Comparison of ENCODE assay signal across 9 cellular contexts in the genomic region with DNA sequence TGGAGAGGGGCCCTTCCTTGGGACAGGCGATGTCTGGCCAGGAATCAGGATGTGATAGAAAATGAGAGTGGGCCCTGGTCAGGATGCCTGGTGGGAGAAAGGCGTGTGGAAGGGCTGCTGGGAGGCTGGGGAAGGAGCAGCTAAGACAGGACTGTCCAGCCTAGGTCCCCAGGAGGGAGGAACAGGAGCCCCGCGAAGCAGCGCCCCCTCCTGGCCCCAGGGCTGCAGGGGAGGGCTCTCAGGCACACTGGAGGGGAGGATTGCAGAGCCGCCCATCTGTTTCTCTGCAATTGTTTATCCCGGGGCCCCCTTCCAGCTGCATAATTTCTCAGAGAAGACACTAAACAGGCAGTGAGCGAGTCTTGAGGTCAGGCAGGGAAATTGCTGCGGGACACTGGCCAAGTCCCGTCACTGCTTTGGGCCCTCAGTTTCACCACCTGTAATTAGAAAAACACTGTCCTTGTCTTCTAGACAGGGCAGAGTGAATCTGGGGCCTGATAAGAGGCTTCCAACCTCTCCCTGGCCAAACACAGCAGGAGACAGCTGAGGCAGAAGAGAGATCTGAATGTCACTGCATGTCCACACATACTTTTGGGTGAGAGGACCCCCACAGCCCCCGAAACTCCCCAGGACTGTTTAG.
A peak's percentile ranks its signal among the peaks of the same experiment; 100 is the strongest.
DNase-seq lines count a peak whose midpoint lies in the region.
"Had no signal": no experiment of that assay in that cellular context is flagged by ENCODE, and none has a peak within 500 bp of the region (broad histone marks: within the 10 kb centered on the region; RNA-seq: fewer than 3 reads in every experiment).

No MANE protein-coding gene starts in this region.

- DNase-seq in activated CD4-positive, alpha-beta T cell treated with anti-CD3 and anti-CD28 coated beads for 48 hours: peak; percentile 67
- no peak for DNase-seq in activated CD4-positive, alpha-beta T cell treated with anti-CD3 and anti-CD28 coated beads for 1 hour
- peak; percentile 63 for DNase-seq in NCI-H82 treated with DMSO at 0.1 percent for 48 hours (lab: John Stamatoyannopoulos, UW; ENCODE audit: unreplicated experiment)
- DNase-seq in fibroblast of peridontal ligament (ENCODE audit: extremely low read depth): peak; percentile 14
- DNase-seq in stimulated activated CD4-positive, alpha-beta T cell treated with anti-CD3 and anti-CD28 coated beads, Interleukin-2, amount 100 ng/mL, for 48 hours: peak; percentile 33 to 41
- DNase-seq in LoVo (ENCODE audit: low spot score): no peak
- no peak for DNase-seq in GM03348 (ENCODE audit: low spot score)
- no peak for DNase-seq in activated effector memory CD4-positive, alpha-beta T cell treated with Interleukin-2 at 50 U/mL for 16 hours
- DNase-seq: DMS79 treated with DMSO at 0.1 percent for 48 hours had no signal

Comparison
In these comparisons a context has a peak if more than half of its experiments do, and no peak if none do; other contexts are left out.
1. DNase-seq: peak in activated CD4-positive, alpha-beta T cell treated with anti-CD3 and anti-CD28 coated beads for 48 hours (single experiment), NCI-H82 treated with DMSO at 0.1 percent for 48 hours (single experiment), fibroblast of peridontal ligament (single experiment) and stimulated activated CD4-positive, alpha-beta T cell treated with anti-CD3 and anti-CD28 coated beads, Interleukin-2, amount 100 ng/mL, for 48 hours (2 of 2); none in activated CD4-positive, alpha-beta T cell treated with anti-CD3 and anti-CD28 coated beads for 1 hour (single experiment), LoVo (single experiment), GM03348 (single experiment) and activated effector memory CD4-positive, alpha-beta T cell treated with Interleukin-2 at 50 U/mL for 16 hours (single experiment).